In the genomic region with DNA sequence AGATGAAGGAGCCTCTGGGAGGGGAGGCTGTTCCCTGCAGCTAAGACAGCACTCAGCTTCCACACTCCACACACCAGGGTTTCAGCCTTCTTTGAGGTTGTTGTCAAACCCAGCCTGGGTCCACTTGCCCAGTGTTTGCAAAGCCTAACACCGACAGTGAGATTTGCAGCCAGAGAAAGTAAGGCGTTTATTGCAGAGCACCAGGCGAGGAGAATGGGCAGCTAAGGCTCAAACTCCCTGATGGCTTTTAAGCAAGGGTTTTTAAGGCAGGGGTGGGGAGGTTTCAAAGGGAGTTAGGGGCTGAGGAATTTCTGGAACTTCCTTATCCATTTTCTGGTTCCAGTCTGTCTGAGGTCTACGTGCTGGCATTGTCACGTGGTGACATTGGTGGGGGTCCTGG, we compare ENCODE assay signal across 19 cellular contexts. TPM values are rescaled to one million over a fixed set of nuclear protein-coding genes. Genes with fewer than 3 reads are reported as not detected.
DNase-seq lines count a peak whose midpoint lies in the region; ATAC-seq, FAIRE-seq and TF ChIP-seq lines count a peak whose summit lies in the region.
"Had no signal": no experiment of that assay in that cellular context is flagged by ENCODE, and none has a peak within 500 bp of the region (broad histone marks: within the 10 kb centered on the region; RNA-seq: fewer than 3 reads in every experiment).

No MANE protein-coding gene starts in this region.

- peak overlapping the region; percentile 41; the same call in 1 of the 2 replicates for H3K9ac ChIP-seq in GM12878 (ENCODE audit: control insufficient read depth, insufficient read depth, low read length)

- SMC1A ChIA-PET in GM12878 (lab: Charles Lee; ENCODE audit: uncharacterized antibody, unreplicated experiment): interaction anchor here (1.2 to 3.0 kb wide), 7 partner anchors 11 to 48 kb away, joined by 3 to 21 read pairs (median 4); a partner anchor contains a TSS

- CTCF ChIA-PET in CD8-positive, alpha-beta T cell (lab: Charles Lee): interaction anchor here (1.2 to 1.6 kb wide), 4 partner anchors 11 to 59 kb away, joined by 3 to 5 read pairs (median 3); no protein-coding TSS in a partner anchor
- CTCF ChIA-PET in HEK293 (lab: Yijun Ruan, JAX): interaction anchor here (1.0 to 1.2 kb wide), 2 partner anchors 30 to 32 kb away, joined by 3 read pairs; no protein-coding TSS in a partner anchor
- CTCF ChIA-PET in GM12878 (lab: Yijun Ruan, JAX): interaction anchor here (0.6 to 2.1 kb wide), 10 partner anchors 11 to 312 kb away, joined by 3 to 22 read pairs (median 4); a partner anchor contains a TSS

- no peak overlapping the region for H2AFZ ChIP-seq in GM12878 (ENCODE audit: control insufficient read depth, low read depth, low read length)

- no peak for TF ChIP-seq EP300 in GM12878 (IDR thresholded peaks at IDR 0.05; ENCODE audit: borderline replicate concordance in 1 of 2, control insufficient read depth in 1 of 2, low read depth in 2 of 2, low read length in 2 of 2)

- H3K27me3 ChIP-seq in CD8-positive, alpha-beta T cell (ENCODE audit: insufficient read depth, low read length): no peaks in the 10 kb centered on the region
- H3K27me3 ChIP-seq in GM12878 (replicated peaks in 1 of 2; ENCODE audit: control insufficient read depth in 2 of 2, insufficient read depth in 2 of 2, low read length in 1 of 2): no peaks in the 10 kb centered on the region
- H3K27me3 ChIP-seq: body of pancreas had no signal

- peaks cover 44% of the 10 kb centered on the region for H3K4me1 ChIP-seq in CD8-positive, alpha-beta T cell (ENCODE audit: insufficient read depth, low read length)
- H3K4me1 ChIP-seq in HEK293 (ENCODE audit: control insufficient read depth, insufficient read depth, low read length) (peaks cover 3% of the 10 kb centered on the region; the same call in 1 of the 2 replicates), GM12878 (ENCODE audit: control insufficient read depth, insufficient read depth, low read length) (peaks cover 50% of the 10 kb centered on the region)

- H3K27me3 Mint-ChIP-seq in CD8-positive, alpha-beta T cell (ENCODE audit: low read depth): no peaks in the 10 kb centered on the region
- H3K27me3 Mint-ChIP-seq in naive thymus-derived CD8-positive, alpha-beta T cell: no peaks in the 10 kb centered on the region

- no peaks in the 10 kb centered on the region; the same call in 1 of the 2 replicates for H4K20me1 ChIP-seq in GM12878 (ENCODE audit: control insufficient read depth, insufficient read depth)

- TF ChIP-seq CTCF in CD8-positive, alpha-beta T cell (IDR thresholded peaks at IDR 0.05): no peak
- no peak for TF ChIP-seq CTCF in HEK293 (tag by site-specific recombination; IDR thresholded peaks at IDR 0.05)
- TF ChIP-seq CTCF in GM12878 (IDR thresholded peaks at IDR 0.05 in 2 of 3, conservative IDR thresholded peaks at IDR 0.05 in 1 of 3; ENCODE audit: control insufficient read depth in 2 of 3, extremely low read depth in 1 of 3, insufficient read depth in 1 of 3, low read depth in 3 of 3, low read length in 3 of 3): no peak

- POLR2A ChIA-PET in CD8-positive, alpha-beta T cell (lab: Charles Lee): no interaction called here
- POLR2A ChIA-PET in HEK293 (lab: Yijun Ruan, JAX) (no interaction called here), GM12878 (lab: Charles Lee) (interaction anchor here (0.6 to 6.2 kb wide), 9 partner anchors 8 to 1809 kb away, joined by 3 to 89 read pairs (median 4); a partner anchor contains a TSS)
- POLR2A ChIA-PET in naive thymus-derived CD8-positive, alpha-beta T cell (lab: Charles Lee): interaction anchor here (1.1 to 2.2 kb wide), 3 partner anchors 8 to 30 kb away, joined by 4 to 6 read pairs (median 5); no protein-coding TSS in a partner anchor

- in situ Hi-C loops in GM12878 (cut with MboI): no loop called here

- RAD21 ChIA-PET in GM12878 (lab: Charles Lee; ENCODE audit: unreplicated experiment): interaction anchor here (0.5 to 2.9 kb wide), 10 partner anchors 8 to 1865 kb away, joined by 3 to 15 read pairs (median 4); a partner anchor contains a TSS

- 98% methylated on average over 5 of the region's 5 CpGs for WGBS in GM12878 (ENCODE audit: insufficient coverage, insufficient replicate concordance, low lambda C conversion rate, missing lambda C conversion rate)

- no peak for ATAC-seq in CD8-positive, alpha-beta T cell
- no peak for ATAC-seq in GM12878
- no peak for ATAC-seq in naive thymus-derived CD8-positive, alpha-beta T cell
- ATAC-seq in SK-N-SH treated with all-trans-retinoic acid at 6 μM for 48 hours: no peak
- no peak for ATAC-seq in HG03159 (IDR thresholded peaks at IDR 0.05; ENCODE audit: unreplicated experiment)
- ATAC-seq: body of pancreas had no signal

- FAIRE-seq in GM12878 (lab: Jason Lieb, UNC): no peak
- FAIRE-seq: RCC 7860 had no signal

- H3K9me3 Mint-ChIP-seq in CD8-positive, alpha-beta T cell: no peaks in the 10 kb centered on the region
- H3K9me3 Mint-ChIP-seq in naive thymus-derived CD8-positive, alpha-beta T cell: no peaks in the 10 kb centered on the region

- TF ChIP-seq RAD21 in GM12878 (IDR thresholded peaks at IDR 0.05; ENCODE audit: insufficient read depth, low read depth, low read length): no peak

- intact Hi-C loops in CD8-positive, alpha-beta T cell (cut with DNase I, micrococcal nuclease): no loop called here
- intact Hi-C loops in GM12878 (cut with micrococcal nuclease; ENCODE audit: unreplicated experiment): no loop called here

- no peak overlapping the region for H3K4me3 Mint-ChIP-seq in CD8-positive, alpha-beta T cell
- H3K4me3 Mint-ChIP-seq in naive thymus-derived CD8-positive, alpha-beta T cell: peak overlapping the region in 1 of 10 donors; percentile 15

- peaks cover 58% of the 10 kb centered on the region for H3K79me2 ChIP-seq in GM12878 (ENCODE audit: control insufficient read depth, insufficient read depth, low read length)

- peaks cover 6% of the 10 kb centered on the region for H3K36me3 ChIP-seq in CD8-positive, alpha-beta T cell (ENCODE audit: insufficient read depth, low read length)
- H3K36me3 ChIP-seq in HEK293 (ENCODE audit: control insufficient read depth in 2 of 2, insufficient read depth in 1 of 2, low read length in 2 of 2) (peaks cover 0 to 52% of the 10 kb centered on the region in 2 experiments; a peak in 1 of 3 replicates), GM12878 (ENCODE audit: control insufficient read depth in 2 of 2, insufficient read depth in 2 of 2, low read length in 1 of 2) (peaks cover 17 to 20% of the 10 kb centered on the region in 2 experiments)

- H3K9me3 ChIP-seq in CD8-positive, alpha-beta T cell (ENCODE audit: low read length): no peaks in the 10 kb centered on the region
- H3K9me3 ChIP-seq in HEK293 (ENCODE audit: control insufficient read depth, insufficient read depth, low read depth, low read length) (no peaks in the 10 kb centered on the region), GM12878 (replicated peaks; ENCODE audit: control insufficient read depth, insufficient read depth, low read length) (no peaks in the 10 kb centered on the region)
- H3K9me3 ChIP-seq: body of pancreas had no signal

- peak overlapping the region; percentile 56 for H3K27ac Mint-ChIP-seq in CD8-positive, alpha-beta T cell
- peak overlapping the region; percentile 53 to 91 (median 82) for H3K27ac Mint-ChIP-seq in naive thymus-derived CD8-positive, alpha-beta T cell

- peaks cover 38% of the 10 kb centered on the region for H3K36me3 Mint-ChIP-seq in CD8-positive, alpha-beta T cell
- H3K36me3 Mint-ChIP-seq in naive thymus-derived CD8-positive, alpha-beta T cell: peaks cover 0 to 26% (median 0%) of the 10 kb centered on the region in 3 donors

- peaks cover 60% of the 10 kb centered on the region for H3K4me1 Mint-ChIP-seq in CD8-positive, alpha-beta T cell (ENCODE audit: low read depth)
- H3K4me1 Mint-ChIP-seq in naive thymus-derived CD8-positive, alpha-beta T cell: peaks cover 29 to 75% (median 64%) of the 10 kb centered on the region in 4 donors

- no peak overlapping the region for H3K4me3 ChIP-seq in CD8-positive, alpha-beta T cell (ENCODE audit: low read depth, low read length)
- H3K4me3 ChIP-seq in HEK293 (ENCODE audit: low read depth, low read length) (no peak overlapping the region), GM12878 (no peak overlapping the region)
- H3K4me3 ChIP-seq: body of pancreas had no signal

- no peak for DNase-seq in CD8-positive, alpha-beta T cell
- DNase-seq in GM12878 (ENCODE audit: low read depth, low spot score): no peak
- DNase-seq in naive thymus-derived CD8-positive, alpha-beta T cell: no peak
- no peak for DNase-seq in Ammon's horn (ENCODE audit: low spot score)
- DNase-seq in stimulated activated CD4-positive, alpha-beta T cell treated with anti-CD3 and anti-CD28 coated beads, Interleukin-4, amount 100 ng/mL, for 4 hours: no peak
- DNase-seq: activated CD4-positive, alpha-beta T cell treated with anti-CD3 and anti-CD28 coated beads for 1 hour; body of pancreas; effector CD8-positive, alpha-beta T cell; Karpas-422; midbrain; NCI-H1694; NCI-H524; T-helper 1 cell had no signal

- H3K27ac ChIP-seq in CD8-positive, alpha-beta T cell (ENCODE audit: low read depth, low read length): no peak overlapping the region
- H3K27ac ChIP-seq in HEK293 (ENCODE audit: extremely low read depth, low read depth, low read length) (no peak overlapping the region), GM12878 (ENCODE audit: control insufficient read depth, insufficient read depth) (peak overlapping the region; percentile 70)
- H3K27ac ChIP-seq: C4-2B had no signal

- BruUV-seq in GM12878 (replicated peaks; lab: Mats Ljungman, UMichigan): no TSS peak

- peak overlapping the region; percentile 58 for H3K4me2 ChIP-seq in GM12878 (ENCODE audit: control insufficient read depth, insufficient read depth)

- TF ChIP-seq POLR2A in GM12878 (IDR thresholded peaks at IDR 0.05; ENCODE audit: low read depth, low read length): no peak; the same call in 1 of the 2 replicates

RNA-seq across cellular contexts. Expression of a gene that starts 4.7 kb away (rescaled TPM):
- total RNA-seq in CD8-positive, alpha-beta T cell: under 1 TPM; 0.33 to 0.58 TPM
- total RNA-seq in GM12878 (2013; cell fraction: nucleolus; rRNA removed): 7.9 and 10.6 TPM in 2 replicates
- 7.2 and 11.0 TPM in 2 replicates for total RNA-seq in GM12878 (2014; rRNA removed)
- total RNA-seq in GM12878 (2014; rRNA removed; fragmentation: Illumina TruSeq; extraction: Trizol): 2.3 and 2.8 TPM in 2 replicates
- 12.1 and 14.3 TPM in 2 replicates for total RNA-seq in GM12878 (2021)
- polyA plus RNA-seq in GM12878 (2011; ENCODE audit: low read depth): 1.1 TPM
- 1.8 and 3.6 TPM in 2 replicates for polyA plus RNA-seq in GM12878 (2011; rRNA removed)
- polyA plus RNA-seq in GM12878 (2011; cell fraction: cytosol; rRNA removed): 3.6 and 8.5 TPM in 2 replicates
- 9.0 and 11.2 TPM in 2 replicates for polyA plus RNA-seq in GM12878 (2011; cell fraction: nucleus; rRNA removed)
- 5.9 and 7.2 TPM in 2 replicates for polyA plus RNA-seq in GM12878 (2012)
- 0.32 and 0.71 TPM in 2 replicates for polyA plus RNA-seq in GM12878 (2014; fragmentation: Illumina TruSeq; extraction: Trizol)
- polyA plus RNA-seq in GM12878 (2014; fragmentation: Nextera tagmentation; extraction: Ambion mirVana): under 1 TPM; 0.05 to 0.46 TPM
- polyA plus RNA-seq in GM12878 (2014; rRNA removed): 9.7 and 11.8 TPM in 2 replicates
- 1 to 10 TPM in 1 of 2 experiments, under 1 TPM in 1; 0.62 to 1.4 TPM for polyA plus RNA-seq in GM12878 (2016; fragmentation: Nextera tagmentation; extraction: Ambion mirVana)
- polyA minus RNA-seq in GM12878 (2011; rRNA and poly(A)+ RNA removed): 1.1 and 3.0 TPM in 2 replicates
- polyA minus RNA-seq in GM12878 (2011; cell fraction: cytosol; rRNA and poly(A)+ RNA removed): 3.5 and 5.1 TPM in 2 replicates
- 2.3 and 4.7 TPM in 2 replicates for polyA minus RNA-seq in GM12878 (2011; cell fraction: nucleus; rRNA and poly(A)+ RNA removed)
- 1 to 10 TPM; 5.6 to 5.9 TPM for total RNA-seq in naive thymus-derived CD8-positive, alpha-beta T cell
- polyA plus RNA-seq in naive thymus-derived CD8-positive, alpha-beta T cell: 1 to 10 TPM; 1.5 to 7.6 (median 3.1) TPM

RNA-seq across cellular contexts. Expression of a gene that starts 5.8 kb away (rescaled TPM):
- total RNA-seq in CD8-positive, alpha-beta T cell: 10 to 100 TPM; 54.0 to 54.1 TPM
- 152 and 192 TPM in 2 replicates for total RNA-seq in GM12878 (2013; cell fraction: nucleolus; rRNA removed)
- 111 and 122 TPM in 2 replicates for total RNA-seq in GM12878 (2014; rRNA removed)
- 32.1 and 38.7 TPM in 2 replicates for total RNA-seq in GM12878 (2014; rRNA removed; fragmentation: Illumina TruSeq; extraction: Trizol)
- total RNA-seq in GM12878 (2021): 161 and 172 TPM in 2 replicates
- polyA plus RNA-seq in GM12878 (2011; ENCODE audit: low read depth): 43.7 TPM
- 56.3 and 88.0 TPM in 2 replicates for polyA plus RNA-seq in GM12878 (2011; rRNA removed)
- 135 and 158 TPM in 2 replicates for polyA plus RNA-seq in GM12878 (2011; cell fraction: cytosol; rRNA removed)
- polyA plus RNA-seq in GM12878 (2011; cell fraction: nucleus; rRNA removed): 309 and 343 TPM in 2 replicates
- 96.5 and 107 TPM in 2 replicates for polyA plus RNA-seq in GM12878 (2012)
- polyA plus RNA-seq in GM12878 (2014; fragmentation: Illumina TruSeq; extraction: Trizol): 22.3 and 47.3 TPM in 2 replicates
- 10 to 100 TPM in 1 of 2 experiments, 1 to 10 TPM in 1; 5.1 to 12.6 TPM for polyA plus RNA-seq in GM12878 (2014; fragmentation: Nextera tagmentation; extraction: Ambion mirVana)
- polyA plus RNA-seq in GM12878 (2014; rRNA removed): 139 and 159 TPM in 2 replicates
- 10 to 100 TPM; 66.4 to 87.4 TPM for polyA plus RNA-seq in GM12878 (2016; fragmentation: Nextera tagmentation; extraction: Ambion mirVana)
- 40.9 and 86.3 TPM in 2 replicates for polyA minus RNA-seq in GM12878 (2011; rRNA and poly(A)+ RNA removed)
- polyA minus RNA-seq in GM12878 (2011; cell fraction: cytosol; rRNA and poly(A)+ RNA removed): 35.8 and 41.2 TPM in 2 replicates
- polyA minus RNA-seq in GM12878 (2011; cell fraction: nucleus; rRNA and poly(A)+ RNA removed): 59.8 and 89.9 TPM in 2 replicates
- total RNA-seq in naive thymus-derived CD8-positive, alpha-beta T cell: 100 to 1,000 TPM; 104 to 108 TPM
- polyA plus RNA-seq in naive thymus-derived CD8-positive, alpha-beta T cell: 10 to 100 TPM; 39.8 to 73.0 (median 49.8) TPM

RNA-seq across cellular contexts. Expression of a gene that starts 33.0 kb away (rescaled TPM):
- not detected for total RNA-seq in CD8-positive, alpha-beta T cell
- total RNA-seq in GM12878 (2013; cell fraction: nucleolus; rRNA removed): not detected in 2 replicates
- total RNA-seq in GM12878 (2014; rRNA removed) (0.23 and 0.33 TPM in 2 replicates), GM12878 (2014; rRNA removed; fragmentation: Illumina TruSeq; extraction: Trizol) (not detected in 2 replicates), GM12878 (2021) (0.96 and 2.2 TPM in 2 replicates)
- polyA plus RNA-seq in GM12878 (2011; ENCODE audit: low read depth): 1.8 TPM
- polyA plus RNA-seq in GM12878 (2011; rRNA removed) (not detected in 2 replicates), GM12878 (2014; fragmentation: Illumina TruSeq; extraction: Trizol) (0.29 TPM in 1 of 2 replicates, not detected in the other), GM12878 (2014; fragmentation: Nextera tagmentation; extraction: Ambion mirVana) (under 1 TPM in 1 of 2 experiments, not detected in 1; 0.13 TPM), GM12878 (2014; rRNA removed) (0.18 and 0.41 TPM in 2 replicates), GM12878 (2016; fragmentation: Nextera tagmentation; extraction: Ambion mirVana) (under 1 TPM; 0.40 to 1.00 TPM)
- polyA plus RNA-seq in GM12878 (2011; cell fraction: cytosol; rRNA removed): not detected in 2 replicates
- polyA plus RNA-seq in GM12878 (2011; cell fraction: nucleus; rRNA removed): not detected in 2 replicates
- polyA plus RNA-seq in GM12878 (2012): 1.9 and 2.2 TPM in 2 replicates
- not detected in 2 replicates for polyA minus RNA-seq in GM12878 (2011; rRNA and poly(A)+ RNA removed)
- polyA minus RNA-seq in GM12878 (2011; cell fraction: cytosol; rRNA and poly(A)+ RNA removed): not detected in 2 replicates
- not detected in 2 replicates for polyA minus RNA-seq in GM12878 (2011; cell fraction: nucleus; rRNA and poly(A)+ RNA removed)
- under 1 TPM in 1 of 2 experiments, not detected in 1; 0.29 TPM for total RNA-seq in naive thymus-derived CD8-positive, alpha-beta T cell
- not detected for polyA plus RNA-seq in naive thymus-derived CD8-positive, alpha-beta T cell
- total RNA-seq: pulmonary artery endothelial cell had no signal

RNA-seq across cellular contexts. Expression of a gene that starts 51.1 kb away (rescaled TPM):
- total RNA-seq in CD8-positive, alpha-beta T cell: 1 to 10 TPM; 4.0 to 4.5 TPM
- 55.8 and 61.6 TPM in 2 replicates for total RNA-seq in GM12878 (2013; cell fraction: nucleolus; rRNA removed)
- total RNA-seq in GM12878 (2014; rRNA removed): 8.6 and 8.9 TPM in 2 replicates
- total RNA-seq in GM12878 (2014; rRNA removed; fragmentation: Illumina TruSeq; extraction: Trizol): 6.1 and 6.3 TPM in 2 replicates
- 3.5 and 6.5 TPM in 2 replicates for total RNA-seq in GM12878 (2021)
- polyA plus RNA-seq in GM12878 (2011; ENCODE audit: low read depth): 2.2 TPM
- polyA plus RNA-seq in GM12878 (2011; rRNA removed): 7.4 and 8.6 TPM in 2 replicates
- 3.3 and 4.1 TPM in 2 replicates for polyA plus RNA-seq in GM12878 (2011; cell fraction: cytosol; rRNA removed)
- 11.1 and 14.7 TPM in 2 replicates for polyA plus RNA-seq in GM12878 (2011; cell fraction: nucleus; rRNA removed)
- polyA plus RNA-seq in GM12878 (2012): 1.7 and 2.2 TPM in 2 replicates
- 3.3 and 3.4 TPM in 2 replicates for polyA plus RNA-seq in GM12878 (2014; fragmentation: Illumina TruSeq; extraction: Trizol)
- 1 to 10 TPM; 2.0 to 2.7 TPM for polyA plus RNA-seq in GM12878 (2014; fragmentation: Nextera tagmentation; extraction: Ambion mirVana)
- 5.3 and 5.6 TPM in 2 replicates for polyA plus RNA-seq in GM12878 (2014; rRNA removed)
- 10 to 100 TPM in 1 of 2 experiments, 1 to 10 TPM in 1; 6.6 to 10.2 TPM for polyA plus RNA-seq in GM12878 (2016; fragmentation: Nextera tagmentation; extraction: Ambion mirVana)
- polyA minus RNA-seq in GM12878 (2011; rRNA and poly(A)+ RNA removed): 21.7 and 27.0 TPM in 2 replicates
- 8.3 and 8.6 TPM in 2 replicates for polyA minus RNA-seq in GM12878 (2011; cell fraction: cytosol; rRNA and poly(A)+ RNA removed)
- 69.0 and 127 TPM in 2 replicates for polyA minus RNA-seq in GM12878 (2011; cell fraction: nucleus; rRNA and poly(A)+ RNA removed)
- total RNA-seq in naive thymus-derived CD8-positive, alpha-beta T cell: 10 to 100 TPM in 1 of 2 experiments, 1 to 10 TPM in 1; 9.8 to 12.8 TPM
- polyA plus RNA-seq in naive thymus-derived CD8-positive, alpha-beta T cell: 1 to 10 TPM; 2.1 to 4.6 (median 3.5) TPM

RNA-seq across cellular contexts. Expression of a gene that starts 51.3 kb away (rescaled TPM):
- total RNA-seq in CD8-positive, alpha-beta T cell: 10 to 100 TPM in 1 of 2 experiments, 1 to 10 TPM in 1; 8.4 to 10.8 TPM
- 16.2 and 18.9 TPM in 2 replicates for total RNA-seq in GM12878 (2013; cell fraction: nucleolus; rRNA removed)
- total RNA-seq in GM12878 (2014; rRNA removed) (26.9 and 32.6 TPM in 2 replicates), GM12878 (2014; rRNA removed; fragmentation: Illumina TruSeq; extraction: Trizol) (6.9 and 9.2 TPM in 2 replicates), GM12878 (2021) (28.9 and 31.1 TPM in 2 replicates)
- polyA plus RNA-seq in GM12878 (2011; ENCODE audit: low read depth): 6.5 TPM
- polyA plus RNA-seq in GM12878 (2011; rRNA removed) (9.6 and 16.3 TPM in 2 replicates), GM12878 (2014; fragmentation: Illumina TruSeq; extraction: Trizol) (3.6 and 5.9 TPM in 2 replicates), GM12878 (2014; fragmentation: Nextera tagmentation; extraction: Ambion mirVana) (1 to 10 TPM; 1.4 to 2.5 TPM), GM12878 (2014; rRNA removed) (27.3 and 32.4 TPM in 2 replicates), GM12878 (2016; fragmentation: Nextera tagmentation; extraction: Ambion mirVana) (10 to 100 TPM; 44.9 to 54.2 TPM)
- 34.0 and 39.8 TPM in 2 replicates for polyA plus RNA-seq in GM12878 (2011; cell fraction: cytosol; rRNA removed)
- polyA plus RNA-seq in GM12878 (2011; cell fraction: nucleus; rRNA removed): 16.1 and 23.6 TPM in 2 replicates
- 14.1 and 17.4 TPM in 2 replicates for polyA plus RNA-seq in GM12878 (2012)
- polyA minus RNA-seq in GM12878 (2011; rRNA and poly(A)+ RNA removed): 19.7 and 23.8 TPM in 2 replicates
- polyA minus RNA-seq in GM12878 (2011; cell fraction: cytosol; rRNA and poly(A)+ RNA removed): 18.7 and 22.9 TPM in 2 replicates
- 5.9 and 13.7 TPM in 2 replicates for polyA minus RNA-seq in GM12878 (2011; cell fraction: nucleus; rRNA and poly(A)+ RNA removed)
- 10 to 100 TPM; 13.8 to 16.0 TPM for total RNA-seq in naive thymus-derived CD8-positive, alpha-beta T cell
- 10 to 100 TPM; 17.8 to 34.3 (median 33.5) TPM for polyA plus RNA-seq in naive thymus-derived CD8-positive, alpha-beta T cell

Comparison
In these comparisons a context has a peak if more than half of its experiments do, and no peak if none do; other contexts are left out.
1. POLR2A ChIA-PET loops: an anchor here in GM12878 (0.6 to 6.2 kb wide) and naive thymus-derived CD8-positive, alpha-beta T cell (1.1 to 2.2 kb wide); none called in CD8-positive, alpha-beta T cell and HEK293.